ENCODE assay signal across 8 cellular contexts in genomic region chr17:44708401-44709263, GRCh38. TPM values are rescaled to one million over a fixed set of nuclear protein-coding genes. Genes with fewer than 3 reads are reported as not detected.
DNase-seq lines count a peak whose midpoint lies in the region; ATAC-seq and TF ChIP-seq lines count a peak whose summit lies in the region.

Gene DBF4B (plus strand): TSS chr17:44708665. CDS start chr17:44708821, 156 bp downstream.

- H4K20me1 ChIP-seq in Loucy (ENCODE audit: insufficient read depth, low read length, poor library complexity, severe bottlenecking): peaks cover 4% of the 10 kb centered on the region

- H3K9me2 ChIP-seq in Loucy (replicated peaks; ENCODE audit: low read depth, low read length): no peaks in the 10 kb centered on the region

- peak within 1 kb of the TSS; percentile 90 for H2AFZ ChIP-seq in Loucy (ENCODE audit: low read length)

- H3K36me3 Mint-ChIP-seq in natural killer cell: no peaks in the 10 kb centered on the region
- H3K36me3 Mint-ChIP-seq in stimulated activated naive B cell treated with anti-CD40 and anti-IgM and Interleukin-4, amounts not matched to agents 10 μg/mL and 1 μg/mL and 100 μg/mL, for 72 hours: peaks cover 4 to 6% of the 10 kb centered on the region in 2 donors

- H3K4me2 ChIP-seq in Loucy (ENCODE audit: low read depth, low read length, poor library complexity, severe bottlenecking): peak within 1 kb of the TSS; percentile 71

- H3K27me3 ChIP-seq in Loucy (ENCODE audit: insufficient read depth, low read length, poor library complexity, severe bottlenecking): peaks cover 6% of the 10 kb centered on the region

- DNase-seq in RPMI8226 (peak; percentile 92), fibroblast of the aortic adventitia (ENCODE audit: low read depth) (peak; percentile 95), natural killer cell (peak; percentile 74)
- DNase-seq in activated T-helper 1 cell treated with anti-CD3 and anti-CD28 coated beads, Interleukin-2, amount 50 U/mL, for 16 hours (ENCODE audit: low read depth in 1 of 2, low spot score in 1 of 2): peak; percentile 55 to 72
- peak; percentile 85 for DNase-seq in stimulated activated naive B cell treated with anti-CD40 and anti-IgM and Interleukin-4, amounts not matched to agents 10 μg/mL and 1 μg/mL and 100 μg/mL, for 72 hours

- intact Hi-C loops in natural killer cell (cut with micrococcal nuclease): loop anchor here (1.0 kb wide), 1 partner anchor 19 kb away; the partner anchor contains the start of gene CCDC43

- peak; percentile 93 to 98 (median 98) for ATAC-seq in natural killer cell
- peak; percentile 86 to 90 for ATAC-seq in stimulated activated naive B cell treated with anti-CD40 and anti-IgM and Interleukin-4, amounts not matched to agents 10 μg/mL and 1 μg/mL and 100 μg/mL, for 72 hours (replicated peaks)

- H3K79me2 ChIP-seq in Loucy (ENCODE audit: insufficient read depth, low read length): peaks cover 22% of the 10 kb centered on the region

- no peak within 1 kb of the TSS for H3K4me3 Mint-ChIP-seq in natural killer cell
- H3K4me3 Mint-ChIP-seq in stimulated activated naive B cell treated with anti-CD40 and anti-IgM and Interleukin-4, amounts not matched to agents 10 μg/mL and 1 μg/mL and 100 μg/mL, for 72 hours: no peak within 1 kb of the TSS

- no peaks in the 10 kb centered on the region for H3K9me3 Mint-ChIP-seq in natural killer cell
- no peaks in the 10 kb centered on the region for H3K9me3 Mint-ChIP-seq in stimulated activated naive B cell treated with anti-CD40 and anti-IgM and Interleukin-4, amounts not matched to agents 10 μg/mL and 1 μg/mL and 100 μg/mL, for 72 hours

- H3K27me3 Mint-ChIP-seq in natural killer cell (ENCODE audit: low read depth in 2 of 2): peaks cover 3 to 9% of the 10 kb centered on the region in 2 donors
- peaks cover 0 to 12% of the 10 kb centered on the region in 2 donors for H3K27me3 Mint-ChIP-seq in stimulated activated naive B cell treated with anti-CD40 and anti-IgM and Interleukin-4, amounts not matched to agents 10 μg/mL and 1 μg/mL and 100 μg/mL, for 72 hours

- H3K27ac ChIP-seq in 22Rv1: peak within 1 kb of the TSS; percentile 89

- H3K27ac Mint-ChIP-seq in natural killer cell: no peak within 1 kb of the TSS
- peak within 1 kb of the TSS; percentile 57 for H3K27ac Mint-ChIP-seq in stimulated activated naive B cell treated with anti-CD40 and anti-IgM and Interleukin-4, amounts not matched to agents 10 μg/mL and 1 μg/mL and 100 μg/mL, for 72 hours

- H3K4me1 Mint-ChIP-seq in natural killer cell: no peaks in the 10 kb centered on the region
- H3K4me1 Mint-ChIP-seq in stimulated activated naive B cell treated with anti-CD40 and anti-IgM and Interleukin-4, amounts not matched to agents 10 μg/mL and 1 μg/mL and 100 μg/mL, for 72 hours: peaks cover 0 to 4% of the 10 kb centered on the region in 2 donors

- H3K4me1 ChIP-seq in Loucy (ENCODE audit: insufficient read depth, low read length, poor library complexity, severe bottlenecking): peaks cover 17% of the 10 kb centered on the region

- H3K9me3 ChIP-seq in Loucy (ENCODE audit: insufficient read depth, low read depth, low read length): no peaks in the 10 kb centered on the region

- H3K9ac ChIP-seq in Loucy (ENCODE audit: low read depth, low read length, poor library complexity, severe bottlenecking): peak within 1 kb of the TSS; percentile 97

- H3K4me3 ChIP-seq in Loucy (ENCODE audit: low read length, poor library complexity, severe bottlenecking) (peak within 1 kb of the TSS; percentile 79), fibroblast of the aortic adventitia (ENCODE audit: low read depth, low read length) (peak within 1 kb of the TSS; percentile 97)

- H3K36me3 ChIP-seq in Loucy (ENCODE audit: insufficient read depth, low read length): no peaks in the 10 kb centered on the region

- TF ChIP-seq CTCF in 22Rv1 (IDR thresholded peaks at IDR 0.05): no peak
- TF ChIP-seq CTCF in Loucy (conservative IDR thresholded peaks at IDR 0.05; ENCODE audit: low read length): no peak
- no peak for TF ChIP-seq CTCF in fibroblast of the aortic adventitia (IDR thresholded peaks at IDR 0.05; ENCODE audit: insufficient read depth, low read length)
- no peak for TF ChIP-seq CTCF in natural killer cell (IDR thresholded peaks at IDR 0.05)

- H3F3A ChIP-seq in Loucy (ENCODE audit: low read depth): no peaks in the 10 kb centered on the region

- TF ChIP-seq POLR2A in GM18526 (IDR thresholded peaks at IDR 0.05; ENCODE audit: extremely low read depth, insufficient read length): peak; percentile 54

RNA-seq across cellular contexts. Expression of gene DBF4B, which starts in this region (rescaled TPM):
- 4.9 and 5.2 TPM in 2 replicates for total RNA-seq in fibroblast of the aortic adventitia (ENCODE audit: low replicate concordance)
- 1 to 10 TPM; 3.0 to 4.1 (median 4.1) TPM for total RNA-seq in natural killer cell

Comparison
In these comparisons a context has a peak if more than half of its experiments do, and no peak if none do; other contexts are left out.
1. Peak in every context shown above with its lines: DNase-seq, ATAC-seq, H3K4me3 ChIP-seq and H3K27ac ChIP-seq.